13 cellular contexts compared by ENCODE assay signal in genomic region chr13:103277099-103277498, GRCh38.
DNase-seq lines count a peak whose midpoint lies in the region; ATAC-seq and TF ChIP-seq lines count a peak whose summit lies in the region.
"Had no signal": no experiment of that assay in that cellular context is flagged by ENCODE, and none has a peak within 500 bp of the region (broad histone marks: within the 10 kb centered on the region; RNA-seq: fewer than 3 reads in every experiment).

No MANE protein-coding gene starts in this region.

- H3F3A ChIP-seq in neural progenitor cell (ENCODE audit: low read depth) = no peaks in the 10 kb centered on the region

- H3K27ac Mint-ChIP-seq in neural progenitor cell (peak overlapping the region; percentile 26), T-helper 17 cell (no peak overlapping the region)
- H3K27ac Mint-ChIP-seq: WTC11 had no signal

- no peak for DNase-seq in neural progenitor cell (ENCODE audit: low spot score)
- no peak for DNase-seq in T-helper 17 cell
- DNase-seq in COLO829 (ENCODE audit: low spot score) = no peak
- no peak for DNase-seq in SW 1271 (lab: John Stamatoyannopoulos, UW)
- no peak for DNase-seq in islet precursor cell
- DNase-seq: activated T-cell treated with anti-CD3 and anti-CD28 coated beads, Interleukin-2, amount 50 U/mL, for 48 hours; NCI-H446; SIG-M5; stimulated activated naive CD4-positive, alpha-beta T cell treated with Interleukin-2 at 50 U/mL for 16 hours had no signal

- H4K20me1 ChIP-seq in neural progenitor cell (ENCODE audit: low read depth) = no peaks in the 10 kb centered on the region

- peaks cover 24% of the 10 kb centered on the region for H3K4me1 Mint-ChIP-seq in neural progenitor cell
- no peaks in the 10 kb centered on the region for H3K4me1 Mint-ChIP-seq in T-helper 17 cell

- no peak overlapping the region for H2AFZ ChIP-seq in neural progenitor cell (replicated peaks)

- H3K9me3 ChIP-seq in neural progenitor cell (ENCODE audit: low read depth) = no peaks in the 10 kb centered on the region
- no peaks in the 10 kb centered on the region for H3K9me3 ChIP-seq in T-helper 17 cell (ENCODE audit: control insufficient read depth, low read length, poor library complexity, severe bottlenecking)

- H3K79me2 ChIP-seq in neural progenitor cell (ENCODE audit: low read depth) = no peaks in the 10 kb centered on the region

- H3K36me3 Mint-ChIP-seq in neural progenitor cell (no peaks in the 10 kb centered on the region), T-helper 17 cell (ENCODE audit: low read depth) (no peaks in the 10 kb centered on the region)
- H3K36me3 Mint-ChIP-seq: WTC11 had no signal

- no peaks in the 10 kb centered on the region for H3K36me3 ChIP-seq in neural progenitor cell

- H3K4me2 ChIP-seq in neural progenitor cell = no peak overlapping the region

- H3K27me3 Mint-ChIP-seq in neural progenitor cell (ENCODE audit: insufficient read depth, low read depth) (peaks cover 3% of the 10 kb centered on the region), T-helper 17 cell (no peaks in the 10 kb centered on the region)

- peaks cover 2% of the 10 kb centered on the region for H3K9me3 Mint-ChIP-seq in neural progenitor cell

- no peak overlapping the region for H3K4me3 ChIP-seq in neural progenitor cell

- H3K4me1 ChIP-seq in neural progenitor cell = no peaks in the 10 kb centered on the region

- H3K27ac ChIP-seq in neural progenitor cell = no peak overlapping the region

- H3K27me3 ChIP-seq in neural progenitor cell = no peaks in the 10 kb centered on the region

- ATAC-seq in GM18909 (IDR thresholded peaks at IDR 0.05; ENCODE audit: poor library complexity, unreplicated experiment) = peak; percentile 93
- peak; percentile 90 for ATAC-seq in GM21723 (IDR thresholded peaks at IDR 0.05; ENCODE audit: unreplicated experiment)
- peak; percentile 91 for ATAC-seq in HG03108 (IDR thresholded peaks at IDR 0.05; ENCODE audit: unreplicated experiment)
- no peak for ATAC-seq in T-helper 17 cell
- ATAC-seq: WTC11 had no signal

- H3K4me3 Mint-ChIP-seq in neural progenitor cell = no peak overlapping the region
- no peak overlapping the region for H3K4me3 Mint-ChIP-seq in T-helper 17 cell
- H3K4me3 Mint-ChIP-seq: WTC11 had no signal

- H3K9ac ChIP-seq in neural progenitor cell = no peak overlapping the region

- no peak for TF ChIP-seq CTCF in neural progenitor cell (IDR thresholded peaks at IDR 0.05)
